8 cellular contexts compared by ENCODE assay signal in the genomic region with DNA sequence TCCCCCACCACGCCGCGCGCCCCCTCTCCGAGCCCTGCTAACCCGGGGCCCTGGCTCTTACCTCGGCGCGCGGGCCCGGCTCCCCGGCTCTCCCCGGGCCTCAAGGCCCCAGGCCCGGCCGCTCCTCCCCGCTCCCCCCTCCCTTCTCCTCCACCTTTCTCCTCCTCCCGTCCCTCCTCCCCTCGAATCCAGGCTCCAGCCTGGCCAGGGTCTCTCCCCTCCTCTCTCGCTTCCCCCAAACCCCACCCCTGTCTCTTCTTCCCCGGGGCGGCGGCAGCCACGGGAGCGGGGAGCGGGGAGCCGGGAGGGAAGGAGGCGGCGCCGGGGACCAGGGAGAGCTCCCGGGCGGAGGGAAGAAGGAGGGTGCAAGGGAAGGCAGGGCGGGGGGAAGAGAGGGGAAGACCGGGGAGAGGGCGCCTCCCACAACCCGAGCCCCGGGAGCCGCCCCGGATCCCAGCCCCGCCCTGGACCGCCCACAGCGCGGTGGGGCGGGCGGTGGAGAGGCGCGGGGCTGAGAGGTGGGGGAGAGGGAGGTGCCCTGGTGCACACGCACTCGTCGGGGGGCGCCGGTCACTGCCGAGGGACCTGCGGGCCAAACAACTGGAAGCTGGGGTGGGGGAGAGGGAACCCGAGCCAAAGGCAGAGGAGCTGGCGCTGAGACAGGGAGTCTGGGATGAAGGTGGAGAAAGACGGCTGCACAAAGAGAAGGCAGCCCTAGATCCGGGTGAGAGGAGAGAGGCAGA. TPM values are rescaled to one million over a fixed set of nuclear protein-coding genes. Genes with fewer than 3 reads are reported as not detected.
DNase-seq lines count a peak whose midpoint lies in the region; TF ChIP-seq lines count a peak whose summit lies in the region.

A gene (minus strand): TSS at position 395 of the 743 bp plus-strand sequence. CDS start 798 bp downstream, outside the sequence.

- peak; percentile 97 for DNase-seq in GM20000 (ENCODE audit: low spot score)
- peak; percentile 61 for DNase-seq in Jurkat, Clone E6-1 (ENCODE audit: low read depth, low spot score)
- DNase-seq in Peyer's patch: peak; percentile 73 to 90 (median 80)
- DNase-seq in activated T-helper 1 cell treated with anti-CD3 and anti-CD28 coated beads, Interleukin-12 subunit alpha, Interleukin-12 subunit beta, Interleukin-2, Interleukin-4 antibody, amounts not matched to agents 30 ng/mL and 10 ng/mL and 1 ng/mL, durations not matched to agents 14 hours and 24 hours and 36 hours (ENCODE audit: low spot score): peak; percentile 78
- no peak for DNase-seq in esophagus squamous epithelium (lab: John Stamatoyannopoulos, UW)
- DNase-seq in myocyte (ENCODE audit: low read depth): peak; percentile 91
- DNase-seq in stimulated activated naive CD4-positive, alpha-beta T cell (lab: John Stamatoyannopoulos, UW): peak; percentile 36 to 75 (median 62)

- intact Hi-C loops in activated T-helper 1 cell treated with anti-CD3 and anti-CD28 coated beads, Interleukin-12 subunit alpha, Interleukin-12 subunit beta, Interleukin-2, Interleukin-4 antibody, amounts not matched to agents 30 ng/mL and 10 ng/mL and 1 ng/mL, durations not matched to agents 14 hours and 24 hours and 36 hours (cut with micrococcal nuclease): loop anchor here (1.0 kb wide), 1 partner anchor 17 kb away; no protein-coding TSS in a partner anchor
- intact Hi-C loops in esophagus squamous epithelium (cut with DNase I): no loop called here

- no peaks in the 10 kb centered on the region for H3K36me3 ChIP-seq in BLaER1
- H3K36me3 ChIP-seq in Peyer's patch: no peaks in the 10 kb centered on the region
- no peaks in the 10 kb centered on the region for H3K36me3 ChIP-seq in esophagus squamous epithelium

- H3K9ac ChIP-seq in BLaER1: peak within 1 kb of the TSS; percentile 74

- WGBS in esophagus squamous epithelium, 2 donors: 0 to 2% methylated on average over 4 to 15 of the region's 57 CpGs

- H3K4me3 ChIP-seq in BLaER1 (peak within 1 kb of the TSS; percentile 74), Peyer's patch (peak within 1 kb of the TSS; percentile 62 to 85 (median 73)), esophagus squamous epithelium (peak within 1 kb of the TSS; percentile 59 to 84 (median 72))
- H3K4me3 ChIP-seq in Jurkat, Clone E6-1 (ENCODE audit: low read length): peak within 1 kb of the TSS; percentile 59

- peak within 1 kb of the TSS; percentile 91 for H3K4me3 Mint-ChIP-seq in activated T-helper 1 cell treated with anti-CD3 and anti-CD28 coated beads, Interleukin-12 subunit alpha, Interleukin-12 subunit beta, Interleukin-2, Interleukin-4 antibody, amounts not matched to agents 30 ng/mL and 10 ng/mL and 1 ng/mL, durations not matched to agents 14 hours and 24 hours and 36 hours

- TF ChIP-seq POLR2A in Peyer's patch (IDR thresholded peaks at IDR 0.05): peak in 1 of 2 donors; percentile 30
- peak in 2 of 4 donors; percentile 11 to 80 for TF ChIP-seq POLR2A in esophagus squamous epithelium (IDR thresholded peaks at IDR 0.05)

- H3K36me3 Mint-ChIP-seq in activated T-helper 1 cell treated with anti-CD3 and anti-CD28 coated beads, Interleukin-12 subunit alpha, Interleukin-12 subunit beta, Interleukin-2, Interleukin-4 antibody, amounts not matched to agents 30 ng/mL and 10 ng/mL and 1 ng/mL, durations not matched to agents 14 hours and 24 hours and 36 hours (ENCODE audit: low read depth): peaks cover 12% of the 10 kb centered on the region

- peaks cover 44% of the 10 kb centered on the region for H3K4me1 Mint-ChIP-seq in activated T-helper 1 cell treated with anti-CD3 and anti-CD28 coated beads, Interleukin-12 subunit alpha, Interleukin-12 subunit beta, Interleukin-2, Interleukin-4 antibody, amounts not matched to agents 30 ng/mL and 10 ng/mL and 1 ng/mL, durations not matched to agents 14 hours and 24 hours and 36 hours (ENCODE audit: low read depth)

- H3K4me2 ChIP-seq in BLaER1: peak within 1 kb of the TSS; percentile 92

- no peaks in the 10 kb centered on the region for H3K9me3 ChIP-seq in BLaER1
- no peaks in the 10 kb centered on the region for H3K9me3 ChIP-seq in Peyer's patch
- H3K9me3 ChIP-seq in esophagus squamous epithelium: no peaks in the 10 kb centered on the region

- H3K4me1 ChIP-seq in BLaER1 (peaks cover 49% of the 10 kb centered on the region), Peyer's patch (peaks cover 0 to 35% (median 7%) of the 10 kb centered on the region in 4 donors), esophagus squamous epithelium (peaks cover 15 to 48% (median 21%) of the 10 kb centered on the region in 3 donors)

- no peak for TF ChIP-seq CTCF in GM20000 (IDR thresholded peaks at IDR 0.05; ENCODE audit: extremely low read depth, missing control alignments)
- no peak for TF ChIP-seq CTCF in Peyer's patch (IDR thresholded peaks at IDR 0.05)
- peak in 1 of 6 experiments; percentile 7 for TF ChIP-seq CTCF in esophagus squamous epithelium (IDR thresholded peaks at IDR 0.05)

- peaks cover 30% of the 10 kb centered on the region for H3K27me3 Mint-ChIP-seq in activated T-helper 1 cell treated with anti-CD3 and anti-CD28 coated beads, Interleukin-12 subunit alpha, Interleukin-12 subunit beta, Interleukin-2, Interleukin-4 antibody, amounts not matched to agents 30 ng/mL and 10 ng/mL and 1 ng/mL, durations not matched to agents 14 hours and 24 hours and 36 hours (ENCODE audit: insufficient read depth)

- H3K27ac ChIP-seq in BLaER1 (peak within 1 kb of the TSS; percentile 64), Peyer's patch (peak within 1 kb of the TSS; percentile 74 to 83 (median 80)), esophagus squamous epithelium (peak within 1 kb of the TSS; percentile 68 to 86 (median 80))

- H3K27ac Mint-ChIP-seq in activated T-helper 1 cell treated with anti-CD3 and anti-CD28 coated beads, Interleukin-12 subunit alpha, Interleukin-12 subunit beta, Interleukin-2, Interleukin-4 antibody, amounts not matched to agents 30 ng/mL and 10 ng/mL and 1 ng/mL, durations not matched to agents 14 hours and 24 hours and 36 hours: peak within 1 kb of the TSS; percentile 84

- H3K27me3 ChIP-seq in BLaER1: no peaks in the 10 kb centered on the region
- H3K27me3 ChIP-seq in Peyer's patch: no peaks in the 10 kb centered on the region
- H3K27me3 ChIP-seq in esophagus squamous epithelium: no peaks in the 10 kb centered on the region

- H3K9me3 Mint-ChIP-seq in activated T-helper 1 cell treated with anti-CD3 and anti-CD28 coated beads, Interleukin-12 subunit alpha, Interleukin-12 subunit beta, Interleukin-2, Interleukin-4 antibody, amounts not matched to agents 30 ng/mL and 10 ng/mL and 1 ng/mL, durations not matched to agents 14 hours and 24 hours and 36 hours: no peaks in the 10 kb centered on the region

- H4K20me1 ChIP-seq in BLaER1: peaks cover 24% of the 10 kb centered on the region

RNA-seq across cellular contexts. Expression of the gene that starts here (rescaled TPM):
- 15.2 TPM for polyA plus RNA-seq in Jurkat, Clone E6-1 (2012; ENCODE audit: insufficient read depth, insufficient read length)
- total RNA-seq in Peyer's patch: 10 to 100 TPM in 3 of 4 donors, 1 to 10 TPM in 1; 4.7 to 92.4 (median 16.9) TPM
- total RNA-seq in activated T-helper 1 cell treated with anti-CD3 and anti-CD28 coated beads, Interleukin-12 subunit alpha, Interleukin-12 subunit beta, Interleukin-2, Interleukin-4 antibody, amounts not matched to agents 30 ng/mL and 10 ng/mL and 1 ng/mL, durations not matched to agents 14 hours and 24 hours and 36 hours: 19.8 and 22.6 TPM in 2 replicates
- total RNA-seq in esophagus squamous epithelium: 10 to 100 TPM in 2 of 4 donors, 1 to 10 TPM in 2; 4.1 to 19.5 (median 8.5) TPM
- total RNA-seq in myocyte: 5.7 and 7.8 TPM in 2 replicates
- polyA plus RNA-seq in myocyte (2012): 21.4 TPM
